Comparison of ENCODE assay signal across 8 cellular contexts in genomic region chr6:293185-294174, GRCh38. TPM values are rescaled to one million over a fixed set of nuclear protein-coding genes. Genes with fewer than 3 reads are reported as not detected.
DNase-seq lines count a peak whose midpoint lies in the region; ATAC-seq and TF ChIP-seq lines count a peak whose summit lies in the region.

No MANE protein-coding gene starts in this region.

- H3K4me1 Mint-ChIP-seq in activated naive CD4-positive, alpha-beta T cell treated with anti-CD3 and anti-CD28 coated beads, Interleukin-2, amount 50 U/mL, for 24 hours, result peaks cover 72% of the 10 kb centered on the region

- H3K9ac ChIP-seq in iPS-15b (ENCODE audit: low read depth, low read length) (no peak overlapping the region), smooth muscle cell (ENCODE audit: low read depth) (peak overlapping the region; percentile 92)

- H3K79me2 ChIP-seq in smooth muscle cell (ENCODE audit: low read depth), result peaks cover 15% of the 10 kb centered on the region

- H3K36me3 ChIP-seq in iPS-15b (ENCODE audit: control insufficient read depth, insufficient read depth, low read length) (no peaks in the 10 kb centered on the region), smooth muscle cell (ENCODE audit: low read depth) (no peaks in the 10 kb centered on the region)

- no peaks in the 10 kb centered on the region for H3K4me1 ChIP-seq in iPS-15b (ENCODE audit: control insufficient read depth, insufficient read depth, low read length)
- H3K4me1 ChIP-seq in smooth muscle cell (ENCODE audit: low read depth), result no peaks in the 10 kb centered on the region

- peak; percentile 14 for DNase-seq in A172 (ENCODE audit: low spot score)
- no peak for DNase-seq in Jurkat, Clone E6-1 (ENCODE audit: low read depth, low spot score)
- no peak for DNase-seq in smooth muscle cell (lab: John Stamatoyannopoulos, UW; ENCODE audit: unreplicated experiment)
- DNase-seq in COR-L47 (lab: John Stamatoyannopoulos, UW), result no peak

- H3K9me3 ChIP-seq in iPS-15b (ENCODE audit: control insufficient read depth, insufficient read depth, low read length) (peaks cover 2% of the 10 kb centered on the region), smooth muscle cell (replicated peaks; ENCODE audit: low read depth) (no peaks in the 10 kb centered on the region)

- H3K4me3 ChIP-seq in Jurkat, Clone E6-1 (ENCODE audit: low read length), result peak overlapping the region; percentile 61
- H3K4me3 ChIP-seq in iPS-15b (ENCODE audit: low read depth, low read length) (peak overlapping the region; percentile 51), smooth muscle cell (peak overlapping the region; percentile 70)

- H3K27ac Mint-ChIP-seq in activated naive CD4-positive, alpha-beta T cell treated with anti-CD3 and anti-CD28 coated beads, Interleukin-2, amount 50 U/mL, for 24 hours, result peak overlapping the region; percentile 97

- no peaks in the 10 kb centered on the region for H3K27me3 Mint-ChIP-seq in activated naive CD4-positive, alpha-beta T cell treated with anti-CD3 and anti-CD28 coated beads, Interleukin-2, amount 50 U/mL, for 24 hours

- peak overlapping the region; percentile 67 for H2AFZ ChIP-seq in smooth muscle cell (ENCODE audit: low read depth)

- H3K27me3 ChIP-seq in iPS-15b (ENCODE audit: control insufficient read depth, insufficient read depth, low read length), result no peaks in the 10 kb centered on the region
- no peaks in the 10 kb centered on the region for H3K27me3 ChIP-seq in smooth muscle cell (ENCODE audit: low read depth)

- TF ChIP-seq CTCF in smooth muscle cell (IDR thresholded peaks at IDR 0.05; ENCODE audit: borderline replicate concordance, insufficient read depth, poor library complexity, severe bottlenecking), result no peak

- H3K4me2 ChIP-seq in smooth muscle cell, result peak overlapping the region; percentile 83

- no peak for ATAC-seq in HG02588 (IDR thresholded peaks at IDR 0.05; ENCODE audit: unreplicated experiment)
- ATAC-seq in GM18498 (IDR thresholded peaks at IDR 0.05; ENCODE audit: unreplicated experiment), result no peak

- peak overlapping the region; percentile 97 for H3K27ac ChIP-seq in smooth muscle cell (ENCODE audit: low read depth)

- H3F3A ChIP-seq in smooth muscle cell (ENCODE audit: low read depth), result no peaks in the 10 kb centered on the region

- peaks cover 20% of the 10 kb centered on the region for H4K20me1 ChIP-seq in smooth muscle cell (ENCODE audit: low read depth)

- 41% methylated on average over 24 of the region's 24 CpGs for WGBS in smooth muscle cell (ENCODE audit: low lambda C conversion rate)

- H3K36me3 Mint-ChIP-seq in activated naive CD4-positive, alpha-beta T cell treated with anti-CD3 and anti-CD28 coated beads, Interleukin-2, amount 50 U/mL, for 24 hours, result no peaks in the 10 kb centered on the region

- no peaks in the 10 kb centered on the region for H3K9me3 Mint-ChIP-seq in activated naive CD4-positive, alpha-beta T cell treated with anti-CD3 and anti-CD28 coated beads, Interleukin-2, amount 50 U/mL, for 24 hours

- peak overlapping the region; percentile 94 for H3K4me3 Mint-ChIP-seq in activated naive CD4-positive, alpha-beta T cell treated with anti-CD3 and anti-CD28 coated beads, Interleukin-2, amount 50 U/mL, for 24 hours

RNA-seq across cellular contexts. Expression of gene DUSP22, which starts 1.2 kb away (rescaled TPM):
- total RNA-seq in A172 (2014; rRNA removed; shearing (Covaris generic)), result 19.5 and 29.5 TPM in 2 replicates
- 18.4 TPM for polyA plus RNA-seq in Jurkat, Clone E6-1 (2012; ENCODE audit: insufficient read depth, insufficient read length)
- 15.7 and 19.1 TPM in 2 replicates for total RNA-seq in smooth muscle cell
- polyA plus RNA-seq in smooth muscle cell, result 16.3 and 17.2 TPM in 2 replicates
